28 cellular contexts compared by ENCODE assay signal in genomic region chr7:157764193-157764592, GRCh38.
"Had no signal": no experiment of that assay in that cellular context is flagged by ENCODE, and none has a peak within 500 bp of the region (broad histone marks: within the 10 kb centered on the region; RNA-seq: fewer than 3 reads in every experiment).

No MANE protein-coding gene starts in this region.

- H3K27me3 ChIP-seq: colonic mucosa, gastrocnemius medialis had no signal

- FAIRE-seq: colon, endometrium, endothelial cell of umbilical vein, frontal cortex had no signal

- H3K4me1 ChIP-seq: colonic mucosa, esophagus muscularis mucosa, esophagus squamous epithelium, gastrocnemius medialis, gastroesophageal sphincter, heart left ventricle, heart right ventricle had no signal

- H3K27ac ChIP-seq: colonic mucosa, coronary artery, dorsolateral prefrontal cortex, epithelial cell of prostate, esophagus muscularis mucosa, esophagus squamous epithelium, gastrocnemius medialis, gastroesophageal sphincter, heart left ventricle, heart right ventricle had no signal

- H3K27ac Mint-ChIP-seq: dendritic cell treated with granulocyte-macrophage colony-stimulating factor and Interleukin-4, amounts not matched to agents 40 ng/mL and 50 ng/mL, for 4 days; effector memory CD8-positive, alpha-beta T cell; endodermal cell had no signal

- H3K9me3 ChIP-seq: colonic mucosa, gastrocnemius medialis, heart left ventricle had no signal

- H3K4me3 ChIP-seq: colonic mucosa, coronary artery, dorsolateral prefrontal cortex, esophagus muscularis mucosa, esophagus squamous epithelium, gastrocnemius medialis, gastroesophageal sphincter, heart left ventricle, heart right ventricle had no signal

- H3K4me3 Mint-ChIP-seq: dendritic cell treated with granulocyte-macrophage colony-stimulating factor and Interleukin-4, amounts not matched to agents 40 ng/mL and 50 ng/mL, for 4 days; effector memory CD8-positive, alpha-beta T cell; endodermal cell had no signal

- DNase-seq: colonic mucosa; cortex of kidney; dermis blood vessel endothelial cell; dorsolateral prefrontal cortex; effector CD4-positive, alpha-beta T cell; effector CD8-positive, alpha-beta T cell; effector memory CD4-positive, alpha-beta T cell; effector memory CD8-positive, alpha-beta T cell; endodermal cell; erythroblast; esophagus squamous epithelium; foreskin fibroblast; foreskin melanocyte; gastrocnemius medialis; glutamatergic neuron; head of caudate nucleus; heart left ventricle; heart right ventricle had no signal

- H3K36me3 ChIP-seq: colonic mucosa, esophagus muscularis mucosa, esophagus squamous epithelium, gastrocnemius medialis, gastroesophageal sphincter, heart left ventricle, heart right ventricle had no signal

- ATAC-seq: effector memory CD8-positive, alpha-beta T cell; esophagus mucosa; gastrocnemius medialis; gastroesophageal sphincter; heart left ventricle; heart right ventricle had no signal
